ENCODE assay signal across 8 cellular contexts in the genomic region with DNA sequence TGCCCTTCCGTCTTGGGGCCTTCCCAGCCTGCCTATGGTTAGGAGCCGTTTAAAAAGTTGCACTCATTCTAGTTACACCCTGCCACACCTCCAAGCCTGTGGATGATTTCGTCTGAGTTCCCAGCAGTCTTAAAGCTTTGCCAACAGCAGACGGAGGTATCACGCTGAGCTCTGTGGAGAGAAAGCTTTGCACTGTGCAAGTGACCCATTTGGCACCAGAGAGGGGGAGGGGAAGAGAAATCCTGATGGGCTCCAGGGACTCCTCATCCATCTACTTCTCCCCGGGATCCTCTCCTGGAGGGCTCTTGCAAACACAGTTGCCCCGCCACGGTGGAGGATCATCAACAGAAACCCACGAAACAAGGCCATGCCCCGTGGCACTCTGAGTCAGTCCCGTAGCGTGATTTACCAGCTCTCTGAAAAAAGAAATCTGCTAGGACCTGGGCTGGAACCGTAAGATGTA.
DNase-seq lines count a peak whose midpoint lies in the region; ATAC-seq and TF ChIP-seq lines count a peak whose summit lies in the region.

No MANE protein-coding gene starts in this region.

- POLR2A ChIA-PET in MCF 10A (lab: Yijun Ruan, JAX), result interaction anchor here (0.6 to 1.4 kb wide), 4 partner anchors 13 to 1582 kb away, joined by 3 to 5 read pairs (median 4); no protein-coding TSS in a partner anchor

- no peak overlapping the region for H3K4me3 ChIP-seq in breast epithelium
- H3K4me3 ChIP-seq in aorta (ENCODE audit: low read length in 2 of 2), result no peak overlapping the region

- H3K4me3 Mint-ChIP-seq in MCF 10A (ENCODE audit: unreplicated experiment), result no peak overlapping the region
- H3K4me3 Mint-ChIP-seq in mesothelial cell of epicardium, result no peak overlapping the region

- TF ChIP-seq CTCF in breast epithelium (IDR thresholded peaks at IDR 0.05) (no peak), MCF 10A (IDR thresholded peaks at IDR 0.05; ENCODE audit: unreplicated experiment) (no peak), mesothelial cell of epicardium (IDR thresholded peaks at IDR 0.05; ENCODE audit: unreplicated experiment) (no peak)

- intact Hi-C loops in breast epithelium (cut with DNase I; ENCODE audit: low total_unique reads) (no loop called here), MCF 10A (cut with micrococcal nuclease) (no loop called here), aorta (cut with DNase I) (no loop called here)

- no peak for TF ChIP-seq POLR2A in breast epithelium (IDR thresholded peaks at IDR 0.05)

- CTCF ChIA-PET in MCF 10A (lab: Yijun Ruan, JAX), result no interaction called here

- H3K4me1 Mint-ChIP-seq in MCF 10A (ENCODE audit: insufficient read depth, unreplicated experiment) (peaks cover 11% of the 10 kb centered on the region), mesothelial cell of epicardium (peaks cover 38% of the 10 kb centered on the region)

- H3K27ac ChIP-seq in breast epithelium (peak overlapping the region; percentile 25 to 50), aorta (ENCODE audit: low read depth in 1 of 2, low read length in 2 of 2) (peak overlapping the region in 1 of 2 donors; percentile 32)

- H3K36me3 Mint-ChIP-seq in MCF 10A (ENCODE audit: insufficient read depth, unreplicated experiment) (no peaks in the 10 kb centered on the region), mesothelial cell of epicardium (no peaks in the 10 kb centered on the region)

- H3K27me3 Mint-ChIP-seq in MCF 10A (ENCODE audit: insufficient read depth, unreplicated experiment) (no peaks in the 10 kb centered on the region), mesothelial cell of epicardium (ENCODE audit: low read depth) (no peaks in the 10 kb centered on the region)

- ATAC-seq in aorta (ENCODE audit: low FRiP score), result peak; percentile 39
- no peak for ATAC-seq in GM18861 (IDR thresholded peaks at IDR 0.05; ENCODE audit: unreplicated experiment)

- no TSS peak for BruUV-seq in MCF 10A (replicated peaks; lab: Mats Ljungman, UMichigan)

- H3K27me3 ChIP-seq in breast epithelium (no peaks in the 10 kb centered on the region), aorta (ENCODE audit: control insufficient read depth in 1 of 2, insufficient read depth in 2 of 2, low read length in 1 of 2) (no peaks in the 10 kb centered on the region)

- DNase-seq in breast epithelium (ENCODE audit: low spot score in 2 of 2) (no peak), MCF 10A (ENCODE audit: unreplicated experiment) (no peak), ecto neural progenitor cell (ENCODE audit: low spot score) (peak; percentile 52), mesothelial cell of epicardium (ENCODE audit: low spot score in 2 of 2, unreplicated experiment in 2 of 2) (peak in 1 of 2 experiments; percentile 39), aorta (no peak), NCI-H146 treated with DMSO at 0.1 percent for 48 hours (lab: John Stamatoyannopoulos, UW; ENCODE audit: unreplicated experiment) (no peak), dedifferentiated amniotic fluid mesenchymal stem cell (ENCODE audit: extremely low spot score) (no peak)

- H3K27ac Mint-ChIP-seq in MCF 10A (ENCODE audit: low read depth, unreplicated experiment), result no peak overlapping the region
- H3K27ac Mint-ChIP-seq in mesothelial cell of epicardium, result peak overlapping the region; percentile 78

- H3K9me3 Mint-ChIP-seq in MCF 10A (ENCODE audit: unreplicated experiment), result no peaks in the 10 kb centered on the region
- no peaks in the 10 kb centered on the region for H3K9me3 Mint-ChIP-seq in mesothelial cell of epicardium

- WGBS in aorta, 2 donors, result 39 to 49% methylated on average over 13 of the region's 13 CpGs

- H3K9me3 ChIP-seq in breast epithelium (no peaks in the 10 kb centered on the region), aorta (ENCODE audit: control insufficient read depth, low read length) (no peaks in the 10 kb centered on the region)

- H3K36me3 ChIP-seq in breast epithelium (no peaks in the 10 kb centered on the region), aorta (ENCODE audit: control insufficient read depth in 1 of 2, insufficient read depth in 2 of 2, low read length in 1 of 2) (no peaks in the 10 kb centered on the region)

- no peaks in the 10 kb centered on the region for H3K4me1 ChIP-seq in breast epithelium
- peaks cover 3 to 5% of the 10 kb centered on the region in 2 donors for H3K4me1 ChIP-seq in aorta (ENCODE audit: control insufficient read depth in 1 of 2, insufficient read depth in 2 of 2, low read length in 2 of 2)
